ENCODE assay signal across 8 cellular contexts in the genomic region with DNA sequence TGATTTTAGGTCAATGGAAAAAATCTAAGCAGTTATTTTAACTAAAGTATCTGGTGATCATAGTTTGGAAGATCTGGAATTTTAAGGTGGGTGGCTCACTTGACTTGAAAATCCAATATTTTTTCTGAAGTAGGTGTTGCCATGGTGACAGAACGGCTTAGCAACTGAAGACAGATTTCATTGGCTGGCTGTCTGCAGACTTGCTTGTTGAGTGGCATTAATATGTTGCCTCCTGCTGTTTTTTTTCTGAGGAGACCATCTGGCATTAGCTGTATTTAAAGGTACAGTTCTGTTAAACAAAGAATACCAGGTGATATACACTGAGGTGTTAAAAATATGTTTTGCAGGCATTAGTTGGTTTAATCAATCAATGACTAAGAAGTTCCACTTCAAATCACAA.
DNase-seq lines count a peak whose midpoint lies in the region; ATAC-seq lines count a peak whose summit lies in the region.

No MANE protein-coding gene starts in this region.

- DNase-seq in Ammon's horn (ENCODE audit: low spot score) = peak; percentile 74
- DNase-seq in NCI-H510A (lab: John Stamatoyannopoulos, UW) = peak; percentile 85
- peak; percentile 4 for DNase-seq in fibroblast of peridontal ligament (ENCODE audit: extremely low read depth)
- no peak for DNase-seq in middle frontal gyrus (ENCODE audit: extremely low spot score, low spot score)
- DNase-seq in stimulated activated CD4-positive, alpha-beta T cell treated with anti-CD3 and anti-CD28 coated beads, Interleukin-4, amount 100 ng/mL, for 4 hours = no peak

- ATAC-seq in HG02981 (IDR thresholded peaks at IDR 0.05; ENCODE audit: unreplicated experiment) (peak; percentile 65), GM21576 (IDR thresholded peaks at IDR 0.05; ENCODE audit: unreplicated experiment) (no peak), HG03045 (IDR thresholded peaks at IDR 0.05; ENCODE audit: unreplicated experiment) (no peak)

Comparison
In these comparisons a context has a peak if more than half of its experiments do, and no peak if none do; other contexts are left out.
1. DNase-seq: peak in Ammon's horn (single experiment), NCI-H510A (single experiment) and fibroblast of peridontal ligament (single experiment); none in middle frontal gyrus (single experiment) and stimulated activated CD4-positive, alpha-beta T cell treated with anti-CD3 and anti-CD28 coated beads, Interleukin-4, amount 100 ng/mL, for 4 hours (0 of 2).